Comparison of ENCODE assay signal across 8 cellular contexts in the genomic region with DNA sequence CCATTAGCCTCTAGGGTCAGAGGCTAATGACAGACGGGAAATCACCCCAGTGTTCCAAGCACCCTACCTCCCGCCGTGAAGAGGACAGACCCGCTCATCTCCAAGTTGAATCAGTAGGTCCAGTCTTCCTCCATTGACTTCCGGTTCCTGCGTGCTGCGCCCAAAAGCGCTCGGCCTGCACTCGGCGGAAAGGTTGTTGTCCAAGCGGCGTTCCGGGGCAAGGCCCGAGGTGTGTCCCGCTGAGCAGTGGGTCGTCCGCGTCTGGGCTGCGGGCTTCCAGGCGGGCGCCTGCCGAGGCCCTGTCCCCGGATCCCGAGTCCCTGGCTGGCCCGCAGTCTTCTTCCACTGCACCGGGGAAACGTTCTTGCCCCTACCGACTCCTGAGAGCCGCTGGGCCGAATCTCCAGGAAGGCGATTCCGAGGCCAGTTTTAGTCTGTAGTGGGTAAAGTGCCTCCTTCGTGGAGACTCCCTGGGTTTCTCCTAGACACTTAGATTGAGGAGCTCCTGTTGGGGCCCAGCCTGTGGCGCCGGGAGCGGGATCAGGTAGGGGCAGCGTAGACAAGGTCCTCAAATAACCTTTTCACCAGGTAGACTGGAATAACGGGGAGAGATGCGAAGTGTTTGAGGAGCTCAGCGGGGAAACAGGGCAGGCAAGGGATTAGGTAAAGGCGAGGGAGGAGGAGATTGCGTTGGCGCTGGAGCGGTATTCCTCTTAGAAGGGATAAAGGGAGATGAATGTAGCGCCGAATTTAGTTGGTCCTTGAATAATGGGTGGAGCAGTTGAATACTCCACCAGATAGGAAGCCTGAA. TPM values are rescaled to one million over a fixed set of nuclear protein-coding genes. Genes with fewer than 3 reads are reported as not detected.
DNase-seq lines count a peak whose midpoint lies in the region; ATAC-seq and TF ChIP-seq lines count a peak whose summit lies in the region.

Gene TEFM (minus strand): TSS at position 138 of the 811 bp plus-strand sequence. CDS start 40 bp downstream, at position 98.

- TF ChIP-seq CTCF in GM12864 (IDR thresholded peaks at IDR 0.05; ENCODE audit: low read depth, low read length, missing control alignments) = no peak
- peak in 1 of 5 experiments; percentile 27 for TF ChIP-seq CTCF in tibial nerve (IDR thresholded peaks at IDR 0.05)

- intact Hi-C loops in cardiac septum (cut with DNase I) = loop anchor here (5.0 kb wide), 1 partner anchor 66 kb away; the partner anchor contains the start of gene RNF135

- H3K4me3 ChIP-seq in GM12864 (ENCODE audit: low read depth, low read length) (peak within 1 kb of the TSS; percentile 98), trophoblast cell (ENCODE audit: low read depth, low read length) (peak within 1 kb of the TSS; percentile 87), tibial nerve (peak within 1 kb of the TSS; percentile 66 to 90 (median 71))

- H2AK5ac ChIP-seq in trophoblast cell (ENCODE audit: low read length) = no peak within 1 kb of the TSS

- H2BK120ac ChIP-seq in trophoblast cell (ENCODE audit: insufficient read depth, low read length, poor library complexity) = peak within 1 kb of the TSS; percentile 61

- peak within 1 kb of the TSS; percentile 95 for H4K12ac ChIP-seq in trophoblast cell (ENCODE audit: low read depth, low read length)

- H2BK12ac ChIP-seq in trophoblast cell (ENCODE audit: low read length) = no peak within 1 kb of the TSS

- peaks cover 3% of the 10 kb centered on the region for H3K79me2 ChIP-seq in trophoblast cell (ENCODE audit: control insufficient read depth, insufficient read depth, low read length, poor library complexity)

- no peaks in the 10 kb centered on the region for H3K9me3 ChIP-seq in trophoblast cell (ENCODE audit: insufficient read depth, low read depth, low read length)
- no peaks in the 10 kb centered on the region for H3K9me3 ChIP-seq in tibial nerve

- peaks cover 47 to 53% (median 52%) of the 10 kb centered on the region in 3 donors for H3K4me1 Mint-ChIP-seq in T-cell

- no peaks in the 10 kb centered on the region for H3K27me3 Mint-ChIP-seq in T-cell

- peak within 1 kb of the TSS; percentile 95 to 96 for H3K27ac Mint-ChIP-seq in T-cell

- no peaks in the 10 kb centered on the region for H3K9me3 Mint-ChIP-seq in T-cell

- peak within 1 kb of the TSS; percentile 42 for H3K4ac ChIP-seq in trophoblast cell (ENCODE audit: low read depth, low read length)

- TF ChIP-seq EP300 in tibial nerve (IDR thresholded peaks at IDR 0.05) = peak; percentile 52 to 87

- H3K27ac ChIP-seq in adipose tissue (ENCODE audit: low read depth, low read length) (peak within 1 kb of the TSS; percentile 56), trophoblast cell (ENCODE audit: low read depth, low read length) (peak within 1 kb of the TSS; percentile 60), tibial nerve (peak within 1 kb of the TSS; percentile 63 to 90 (median 86))

- CTCF ChIA-PET in T-cell (lab: Charles Lee) = interaction anchor here in 1 of 2 donors (0.5 kb wide), 1 partner anchor 802 kb away, joined by 3 read pairs; no protein-coding TSS in a partner anchor

- peak within 1 kb of the TSS; percentile 74 for H4K91ac ChIP-seq in trophoblast cell (ENCODE audit: low read depth, low read length)

- TF ChIP-seq POLR2A in tibial nerve (IDR thresholded peaks at IDR 0.05) = no peak

- H3K4me1 ChIP-seq in trophoblast cell (ENCODE audit: control insufficient read depth in 1 of 2, insufficient read depth in 2 of 2, low read length in 2 of 2) (peaks cover 3 to 4% of the 10 kb centered on the region in 2 experiments), tibial nerve (peaks cover 0 to 35% (median 15%) of the 10 kb centered on the region in 4 donors)

- H3K4me3 Mint-ChIP-seq in T-cell = peak within 1 kb of the TSS; percentile 89 to 96 (median 91)

- whole genome bisulfite sequencing in adipose tissue, 3 donors = 0 to 1% (median 0%) methylated on average over 47 of the region's 47 CpGs
- no CpG with 5 or more reads among the region's 47 CpGs for WGBS in trophoblast cell (ENCODE audit: extremely low coverage, insufficient coverage, insufficient read length)
- 0 to 1% methylated on average over 19 to 44 of the region's 47 CpGs for WGBS in tibial nerve, 2 donors

- H3K27me3 ChIP-seq in trophoblast cell (ENCODE audit: insufficient read depth, low read length) = no peaks in the 10 kb centered on the region
- H3K27me3 ChIP-seq in tibial nerve = no peaks in the 10 kb centered on the region

- H3K79me1 ChIP-seq in trophoblast cell (ENCODE audit: low read length) = peaks cover 4% of the 10 kb centered on the region

- peak within 1 kb of the TSS; percentile 97 for H2AFZ ChIP-seq in trophoblast cell (ENCODE audit: insufficient read depth, low read length, poor library complexity)

- peak; percentile 81 for DNase-seq in GM12864 (ENCODE audit: low read depth)
- peak; percentile 36 for DNase-seq in NCI-H128 (lab: John Stamatoyannopoulos, UW; ENCODE audit: unreplicated experiment)
- peak; percentile 71 to 93 (median 82) for DNase-seq in T-cell
- DNase-seq in cardiac septum (ENCODE audit: low spot score) = peak; percentile 96
- peak; percentile 94 to 97 for DNase-seq in trophoblast cell
- DNase-seq in tibial nerve (ENCODE audit: low spot score in 2 of 2) = peak; percentile 68 to 82

- H2BK5ac ChIP-seq in trophoblast cell (ENCODE audit: low read depth, low read length, poor library complexity) = peak within 1 kb of the TSS; percentile 74

- H3K36me3 Mint-ChIP-seq in T-cell = peaks cover 13% of the 10 kb centered on the region

- peak within 1 kb of the TSS; percentile 98 for H4K8ac ChIP-seq in trophoblast cell (ENCODE audit: low read depth, low read length)

- POLR2A ChIA-PET in T-cell (lab: Charles Lee) = no interaction called here

- peak within 1 kb of the TSS; percentile 91 for H3K14ac ChIP-seq in trophoblast cell (ENCODE audit: low read length)

- ATAC-seq in HG02678 (IDR thresholded peaks at IDR 0.05; ENCODE audit: unreplicated experiment) = peak; percentile 91
- ATAC-seq in T-cell (replicated peaks in 1 of 4) = peak; percentile 94 to 98 (median 96)

- H3K18ac ChIP-seq in trophoblast cell (ENCODE audit: low read length) = peak within 1 kb of the TSS; percentile 82

- H3K4me2 ChIP-seq in trophoblast cell (ENCODE audit: low read length) = peak within 1 kb of the TSS; percentile 95

- H3K23ac ChIP-seq in trophoblast cell (ENCODE audit: low read length) = no peak within 1 kb of the TSS

- peaks cover 0 to 4% of the 10 kb centered on the region in 2 experiments for H3K36me3 ChIP-seq in trophoblast cell (ENCODE audit: control insufficient read depth in 1 of 2, insufficient read depth in 2 of 2, low read length in 2 of 2)
- H3K36me3 ChIP-seq in tibial nerve = peaks cover 0 to 29% (median 0%) of the 10 kb centered on the region in 3 donors

- peak within 1 kb of the TSS; percentile 96 for H3K9ac ChIP-seq in trophoblast cell (ENCODE audit: low read length)

RNA-seq across cellular contexts. Expression of gene TEFM, which starts in this region (rescaled TPM):
- total RNA-seq in T-cell = 10 to 100 TPM in 4 of 5 donors, 1 to 10 TPM in 1; 9.5 to 16.9 (median 14.8) TPM
- 10 to 100 TPM in 2 of 3 donors, 1 to 10 TPM in 1; 4.9 to 18.3 (median 11.3) TPM for polyA plus RNA-seq in adipose tissue
- 12.0 TPM for total RNA-seq in cardiac septum
- polyA plus RNA-seq in trophoblast cell (2013) = 8.7 and 10.0 TPM in 2 replicates
- total RNA-seq in tibial nerve = 10 to 100 TPM in 3 of 4 donors, 1 to 10 TPM in 1; 9.4 to 21.8 (median 12.4) TPM

Comparison
In these comparisons a context has a peak if more than half of its experiments do, and no peak if none do; other contexts are left out.
1. Peak in every context shown above with its lines: DNase-seq, ATAC-seq, H3K4me3 ChIP-seq and H3K27ac ChIP-seq.
2. DNase-seq: peak in every context shown above with its lines; median percentile 96 in cardiac septum; 96 in trophoblast cell; 82 in T-cell; 81 in GM12864; 75 in tibial nerve; 36 in NCI-H128.